In genomic region chr3:53045107-53045783, GRCh38 we compare ENCODE assay signal across 8 cellular contexts. TPM values are rescaled to one million over a fixed set of nuclear protein-coding genes. Genes with fewer than 3 reads are reported as not detected.
DNase-seq lines count a peak whose midpoint lies in the region; ATAC-seq and TF ChIP-seq lines count a peak whose summit lies in the region.

No MANE protein-coding gene starts in this region.

- H2AFZ ChIP-seq in Loucy (ENCODE audit: low read length) = peak overlapping the region; percentile 95

- peak overlapping the region; percentile 90 for H3K9ac ChIP-seq in Loucy (ENCODE audit: low read depth, low read length, poor library complexity, severe bottlenecking)

- peak overlapping the region; percentile 91 to 98 for H3K27ac ChIP-seq in lung (ENCODE audit: low read depth in 1 of 2, low read length in 1 of 2)

- H3K4me2 ChIP-seq in Loucy (ENCODE audit: low read depth, low read length, poor library complexity, severe bottlenecking) = peak overlapping the region; percentile 91

- DNase-seq in GM03348 (ENCODE audit: low spot score) = peak; percentile 94
- peak; percentile 3 to 19 for DNase-seq in activated CD4-positive, alpha-beta T cell treated with anti-CD3 and anti-CD28 coated beads, Interleukin-2, amount 50 U/mL, for 24 hours (ENCODE audit: low read depth in 1 of 2, low spot score in 1 of 2)
- DNase-seq in ecto neural progenitor cell (ENCODE audit: low spot score) = peak; percentile 70
- peak; percentile 44 for DNase-seq in lung (ENCODE audit: low spot score)
- peak; percentile 45 for DNase-seq in stimulated activated CD8-positive, alpha-beta memory T cell treated with anti-CD3 and anti-CD28 coated beads, Interleukin-12 subunit alpha, Interleukin-12 subunit beta, amount 100 ng/mL, for 4 hours (ENCODE audit: low read depth)
- no peak for DNase-seq in GOT3 (lab: John Stamatoyannopoulos, UW)

- H3K4me3 ChIP-seq in Loucy (ENCODE audit: low read length, poor library complexity, severe bottlenecking) (peak overlapping the region; percentile 93), lung (peak overlapping the region; percentile 76)

- H3K27me3 ChIP-seq in Loucy (ENCODE audit: insufficient read depth, low read length, poor library complexity, severe bottlenecking) (no peaks in the 10 kb centered on the region), lung (ENCODE audit: control insufficient read depth, insufficient read depth) (no peaks in the 10 kb centered on the region)

- peaks cover 24% of the 10 kb centered on the region for H4K20me1 ChIP-seq in Loucy (ENCODE audit: insufficient read depth, low read length, poor library complexity, severe bottlenecking)

- 0% methylated on average over 44 to 138 of the region's 138 CpGs for WGBS in lung, 2 donors

- ATAC-seq in GM21723 (IDR thresholded peaks at IDR 0.05; ENCODE audit: unreplicated experiment) (peak; percentile 39), lung (ENCODE audit: insufficient read depth, low FRiP score) (peak; percentile 15)

- TF ChIP-seq CTCF in Loucy (conservative IDR thresholded peaks at IDR 0.05; ENCODE audit: low read length) = no peak
- TF ChIP-seq CTCF in lung (IDR thresholded peaks at IDR 0.05; ENCODE audit: control extremely low read depth, extremely low read depth) = no peak

- H3K79me2 ChIP-seq in Loucy (ENCODE audit: insufficient read depth, low read length) = peaks cover 40% of the 10 kb centered on the region

- H3K4me1 ChIP-seq in Loucy (ENCODE audit: insufficient read depth, low read length, poor library complexity, severe bottlenecking) (peaks cover 28% of the 10 kb centered on the region), lung (ENCODE audit: control insufficient read depth in 2 of 2, insufficient read depth in 2 of 2, low read length in 2 of 2) (peaks cover 4 to 8% of the 10 kb centered on the region in 2 donors)

- H3K9me2 ChIP-seq in Loucy (replicated peaks; ENCODE audit: low read depth, low read length) = no peaks in the 10 kb centered on the region

- peaks cover 10% of the 10 kb centered on the region for H3F3A ChIP-seq in Loucy (ENCODE audit: low read depth)

- H3K9me3 ChIP-seq in Loucy (ENCODE audit: insufficient read depth, low read depth, low read length) (no peaks in the 10 kb centered on the region), lung (ENCODE audit: control insufficient read depth in 2 of 2, insufficient read depth in 1 of 2, low read length in 1 of 2) (no peaks in the 10 kb centered on the region)

- H3K36me3 ChIP-seq in Loucy (ENCODE audit: insufficient read depth, low read length) = no peaks in the 10 kb centered on the region
- H3K36me3 ChIP-seq in lung (ENCODE audit: control insufficient read depth in 2 of 2, insufficient read depth in 2 of 2, low read length in 2 of 2) = no peaks in the 10 kb centered on the region

RNA-seq across cellular contexts. Expression of gene SFMBT1, which starts 0.6 kb away (rescaled TPM):
- 10 to 100 TPM; 15.5 to 19.2 TPM for total RNA-seq in lung
- polyA plus RNA-seq in lung = 1 to 10 TPM; 3.4 to 4.0 TPM
